Comparison of ENCODE assay signal across 22 cellular contexts in genomic region chr6:10406556-10406955, GRCh38. TPM values are rescaled to one million over a fixed set of nuclear protein-coding genes. Genes with fewer than 3 reads are reported as not detected.
A peak's percentile ranks its signal among the peaks of the same experiment; 100 is the strongest.
DNase-seq lines count a peak whose midpoint lies in the region; TF ChIP-seq lines count a peak whose summit lies in the region.
"Had no signal": no experiment of that assay in that cellular context is flagged by ENCODE, and none has a peak within 500 bp of the region (broad histone marks: within the 10 kb centered on the region; RNA-seq: fewer than 3 reads in every experiment).

No MANE protein-coding gene starts in this region.

- CTCF ChIA-PET in MCF 10A (lab: Yijun Ruan, JAX), result interaction anchor here (0.6 to 4.2 kb wide), 8 partner anchors 8 to 1275 kb away, joined by 3 to 41 read pairs (median 5); partner anchors contain the start of gene TFAP2A

- peaks cover 56% of the 10 kb centered on the region for H3K4me1 Mint-ChIP-seq in MCF 10A (ENCODE audit: insufficient read depth, unreplicated experiment)
- H3K4me1 Mint-ChIP-seq in nephron, result peaks cover 24% of the 10 kb centered on the region

- intact Hi-C loops in MCF 10A (cut with micrococcal nuclease), result loop anchor here (10.0 kb wide), 2 partner anchors 232 to 762 kb away; no protein-coding TSS in a partner anchor

- H3K4me1 ChIP-seq in osteoblast (ENCODE audit: insufficient read depth, low read length), result peaks cover 16% of the 10 kb centered on the region

- DNase-seq in EH (ENCODE audit: low read depth) (peak; percentile 65), MG63 (no peak), MCF 10A (ENCODE audit: unreplicated experiment) (peak; percentile 59), cerebellar nuclear complex (lab: John Stamatoyannopoulos, UW) (no peak), osteoblast (ENCODE audit: insufficient read length, low spot score, missing footprints) (no peak), NCI-H1105 treated with DMSO at 0.1 percent for 48 hours (lab: John Stamatoyannopoulos, UW) (no peak)
- no peak for DNase-seq in activated CD4-positive, alpha-beta T cell treated with anti-CD3 and anti-CD28 coated beads, Interleukin-2, amount 50 U/mL, for 4 hours
- DNase-seq: activated CD4-positive, alpha-beta T cell treated with anti-CD3 and anti-CD28 coated beads, Interleukin-2, amount 10 ng/mL, durations not matched to agents 7 days and 5 days; activated CD8-positive, alpha-beta memory T cell treated with anti-CD3 and anti-CD28 coated beads, Interleukin-2, amount 50 U/mL, for 4 hours; activated effector memory CD4-positive, alpha-beta T cell treated with anti-CD3 and anti-CD28 coated beads, Interleukin-2, amount 50 U/mL, for 16 hours; GDM1; glutamatergic neuron; left ventricle myocardium inferior; NCI-H1436 treated with DMSO at 0.1 percent for 48 hours; NCI-H345; ovary; SHP77; sigmoid colon; stimulated activated naive CD8-positive, alpha-beta T cell treated with anti-CD3 and anti-CD28 coated beads, Interleukin-15, Interleukin-2, amounts not matched to agents 100 U/mL and 50 U/mL, for 24 hours had no signal

- H3K36me3 ChIP-seq in MG63 (peaks cover 71% of the 10 kb centered on the region), osteoblast (ENCODE audit: insufficient read depth, low read length) (no peaks in the 10 kb centered on the region)
- H3K36me3 ChIP-seq: esophagus muscularis mucosa, left ventricle myocardium inferior, ovary, sigmoid colon, tibial nerve had no signal

- H3K36me3 Mint-ChIP-seq in MCF 10A (ENCODE audit: insufficient read depth, unreplicated experiment) (peaks cover 100% of the 10 kb centered on the region), nephron (ENCODE audit: low read depth) (peaks cover 5% of the 10 kb centered on the region)

- no peaks in the 10 kb centered on the region for H3K9me3 Mint-ChIP-seq in MCF 10A (ENCODE audit: unreplicated experiment)
- H3K9me3 Mint-ChIP-seq in nephron, result peaks cover 10% of the 10 kb centered on the region

- H2AFZ ChIP-seq in osteoblast (ENCODE audit: low read length), result no peak overlapping the region

- H3K27me3 ChIP-seq in MG63 (no peaks in the 10 kb centered on the region), osteoblast (ENCODE audit: insufficient read depth, low read length) (peaks cover 70% of the 10 kb centered on the region)

- POLR2A ChIA-PET in MCF 10A (lab: Yijun Ruan, JAX), result interaction anchor here (0.6 to 13.2 kb wide), 20 partner anchors 10 to 1441 kb away, joined by 3 to 575 read pairs (median 5); partner anchors contain the start of gene TFAP2A

- BruUV-seq in MCF 10A (replicated peaks; lab: Mats Ljungman, UMichigan), result no TSS peak

- no peak overlapping the region for H3K27ac ChIP-seq in osteoblast (ENCODE audit: low read depth, low read length)
- H3K27ac ChIP-seq: esophagus muscularis mucosa, left ventricle myocardium inferior, ovary, sigmoid colon, tibial nerve had no signal

- H3K9me3 ChIP-seq in MG63, result no peaks in the 10 kb centered on the region
- H3K9me3 ChIP-seq in osteoblast (ENCODE audit: low read depth, low read length), result no peaks in the 10 kb centered on the region
- H3K9me3 ChIP-seq: tibial nerve had no signal

- no peak overlapping the region for H3K4me2 ChIP-seq in osteoblast (ENCODE audit: insufficient read depth, low read length)

- TF ChIP-seq CTCF in MCF 10A (IDR thresholded peaks at IDR 0.05; ENCODE audit: unreplicated experiment), result no peak
- no peak for TF ChIP-seq CTCF in nephron (IDR thresholded peaks at IDR 0.05; ENCODE audit: unreplicated experiment in 3 of 3)
- no peak for TF ChIP-seq CTCF in osteoblast (IDR thresholded peaks at IDR 0.05; ENCODE audit: extremely low read depth, low read depth, low read length)

- H3K79me2 ChIP-seq in osteoblast (ENCODE audit: insufficient read depth, low read length), result no peaks in the 10 kb centered on the region

- no peaks in the 10 kb centered on the region for H4K20me1 ChIP-seq in osteoblast (ENCODE audit: insufficient read depth, low read length)

- H3K27me3 Mint-ChIP-seq in MCF 10A (ENCODE audit: insufficient read depth, unreplicated experiment) (no peaks in the 10 kb centered on the region), nephron (ENCODE audit: low read depth) (peaks cover 99% of the 10 kb centered on the region)

- peak overlapping the region; percentile 99 for H3K27ac Mint-ChIP-seq in MCF 10A (ENCODE audit: low read depth, unreplicated experiment)
- H3K27ac Mint-ChIP-seq in nephron, result no peak overlapping the region
- H3K27ac Mint-ChIP-seq: activated CD4-positive, alpha-beta T cell treated with anti-CD3 and anti-CD28 coated beads, Interleukin-2, amount 10 ng/mL, durations not matched to agents 7 days and 5 days had no signal

- peak overlapping the region; percentile 81 for H3K4me3 ChIP-seq in MG63
- H3K4me3 ChIP-seq in osteoblast (ENCODE audit: insufficient read depth, low read length), result no peak overlapping the region
- H3K4me3 ChIP-seq: esophagus muscularis mucosa, left ventricle myocardium inferior, ovary, sigmoid colon, tibial nerve had no signal

- H3K4me3 Mint-ChIP-seq in MCF 10A (ENCODE audit: unreplicated experiment) (peak overlapping the region; percentile 94), nephron (peak overlapping the region in 2 of 3 experiments; percentile 40 to 70)
- H3K4me3 Mint-ChIP-seq: activated CD4-positive, alpha-beta T cell treated with anti-CD3 and anti-CD28 coated beads, Interleukin-2, amount 10 ng/mL, durations not matched to agents 7 days and 5 days had no signal

RNA-seq across cellular contexts. Expression of gene TFAP2A, which starts 8.3 kb away (rescaled TPM):
- 9.5 and 14.8 TPM in 2 replicates for total RNA-seq in MG63 (2014; rRNA removed; shearing (Covaris generic); ENCODE audit: low replicate concordance)
- total RNA-seq in MCF 10A (2022) (78.2 and 87.4 TPM in 2 replicates), osteoblast (under 0.01 and 0.36 TPM in 2 replicates)
- total RNA-seq: activated CD4-positive, alpha-beta T cell treated with anti-CD3 and anti-CD28 coated beads, Interleukin-2, amount 10 ng/mL, durations not matched to agents 7 days and 5 days had no signal

Comparison
In these comparisons a context has a peak if more than half of its experiments do, and no peak if none do; other contexts are left out.
1. DNase-seq: peak in EH (single experiment) and MCF 10A (single experiment); none in MG63 (single experiment), cerebellar nuclear complex (0 of 2), osteoblast (single experiment), activated CD4-positive, alpha-beta T cell treated with anti-CD3 and anti-CD28 coated beads, Interleukin-2, amount 50 U/mL, for 4 hours (0 of 2) and NCI-H1105 treated with DMSO at 0.1 percent for 48 hours (single experiment).